7 cellular contexts compared by ENCODE assay signal in the genomic region with DNA sequence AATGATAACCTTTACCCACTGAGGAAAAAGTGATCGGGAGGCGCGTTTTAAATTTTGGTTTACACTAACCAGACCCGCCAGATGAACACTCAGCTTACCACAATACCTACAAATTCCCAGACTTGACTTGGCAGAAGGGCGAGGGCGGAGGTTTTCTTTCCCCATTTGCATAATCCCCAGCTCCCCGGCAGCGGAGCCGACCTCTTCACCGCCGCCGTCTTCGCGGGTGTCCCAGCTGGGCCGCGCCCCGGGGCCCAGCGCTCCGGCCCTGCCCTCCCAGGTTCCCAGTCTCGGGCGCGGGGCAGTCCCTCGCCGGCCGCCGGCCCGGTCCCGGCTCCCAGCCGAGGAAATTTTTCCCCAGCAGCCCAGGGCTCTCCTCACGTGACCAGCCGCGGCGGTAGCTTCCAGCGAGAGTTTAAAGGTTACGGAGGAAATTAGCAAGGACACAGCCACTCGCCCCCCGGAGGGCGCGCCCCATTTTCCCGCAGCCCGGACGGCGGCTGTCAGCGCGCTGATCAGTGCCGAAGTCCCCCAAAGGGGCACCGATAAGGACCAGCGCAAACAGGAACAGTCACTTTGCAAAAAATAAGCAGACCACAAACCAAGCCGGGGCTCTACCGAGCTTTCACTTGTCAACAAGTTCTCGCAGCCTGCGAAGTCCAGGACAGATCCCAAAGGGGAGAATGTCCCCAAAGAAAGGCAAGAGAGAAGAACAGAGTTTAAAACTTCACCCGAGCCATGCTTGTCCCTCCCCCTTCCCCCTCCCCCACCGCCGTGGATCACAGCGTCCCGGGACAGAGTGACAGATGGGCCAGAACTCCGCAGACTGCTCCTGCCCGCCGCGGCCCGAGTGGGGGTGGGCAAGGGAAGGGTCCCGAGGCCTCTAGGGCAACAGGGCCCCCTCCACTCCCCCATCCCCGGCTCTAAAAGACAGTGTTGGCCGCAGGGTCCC. TPM values are rescaled to one million over a fixed set of nuclear protein-coding genes. Genes with fewer than 3 reads are reported as not detected.
DNase-seq lines count a peak whose midpoint lies in the region; ATAC-seq, FAIRE-seq and TF ChIP-seq lines count a peak whose summit lies in the region.

No MANE protein-coding gene starts in this region.

- H3K79me1 ChIP-seq in mesenchymal stem cell (replicated peaks; ENCODE audit: low read length, poor library complexity, severe bottlenecking), result peaks cover 26% of the 10 kb centered on the region

- H2BK12ac ChIP-seq in mesenchymal stem cell (ENCODE audit: low read length in 2 of 2), result peak overlapping the region; percentile 0 to 49

- CTCF ChIA-PET in activated CD8-positive, alpha-beta T cell treated with anti-CD3 and anti-CD28 coated beads for 36 hours (lab: Charles Lee), result interaction anchor here (0.6 to 1.8 kb wide), 6 partner anchors 9 to 285 kb away, joined by 3 to 12 read pairs (median 3); no protein-coding TSS in a partner anchor

- H3K27me3 Mint-ChIP-seq in HFFc6 (ENCODE audit: insufficient read depth), result peaks cover 3% of the 10 kb centered on the region
- H3K27me3 Mint-ChIP-seq in activated CD8-positive, alpha-beta T cell treated with anti-CD3 and anti-CD28 coated beads for 36 hours, result peaks cover 5% of the 10 kb centered on the region

- peak overlapping the region; percentile 26 to 43 for H3K14ac ChIP-seq in mesenchymal stem cell (ENCODE audit: low read length in 2 of 2)

- WGBS in mesenchymal stem cell, result under 1% methylated on average over 63 of the region's 65 CpGs

- H3K27me3 ChIP-seq in mesenchymal stem cell (ENCODE audit: control insufficient read depth in 1 of 2, insufficient read depth in 1 of 2, low read length in 2 of 2), result no peaks in the 10 kb centered on the region

- peak overlapping the region; percentile 84 for H2AFZ ChIP-seq in mesenchymal stem cell (ENCODE audit: low read depth, low read length)

- H3K4me3 Mint-ChIP-seq in HFFc6, result peak overlapping the region; percentile 99
- H3K4me3 Mint-ChIP-seq in activated CD8-positive, alpha-beta T cell treated with anti-CD3 and anti-CD28 coated beads for 36 hours, result peak overlapping the region; percentile 83

- H4K91ac ChIP-seq in mesenchymal stem cell (ENCODE audit: low read length), result peak overlapping the region; percentile 91

- ATAC-seq in activated CD8-positive, alpha-beta T cell treated with anti-CD3 and anti-CD28 coated beads for 36 hours, result peak; percentile 21

- peak overlapping the region; percentile 83 to 92 for H3K4me3 ChIP-seq in mesenchymal stem cell (ENCODE audit: insufficient read depth in 1 of 2, low read depth in 1 of 2, low read length in 2 of 2)

- no peak overlapping the region for H2AK5ac ChIP-seq in mesenchymal stem cell (ENCODE audit: low read length, severe bottlenecking)

- DNase-seq in GM12891 (ENCODE audit: insufficient read length, low spot score) (no peak), HFFc6 (peak; percentile 42), NCI-H2171 treated with DMSO at 0.1 percent for 48 hours (lab: John Stamatoyannopoulos, UW) (peak; percentile 42), mesenchymal stem cell (peak; percentile 76)
- DNase-seq in activated CD8-positive, alpha-beta T cell treated with anti-CD3 and anti-CD28 coated beads for 36 hours, result peak; percentile 63
- peak; percentile 49 for DNase-seq in effector CD8-positive, alpha-beta T cell (lab: John Stamatoyannopoulos, UW)
- peak; percentile 13 to 29 for DNase-seq in stimulated activated CD8-positive, alpha-beta memory T cell treated with anti-CD3 and anti-CD28 coated beads, Interleukin-15, amount 100 ng/mL, for 4 hours (ENCODE audit: low read depth in 2 of 2)

- peak overlapping the region; percentile 26 to 96 for H3K18ac ChIP-seq in mesenchymal stem cell (ENCODE audit: low read depth in 1 of 2, low read length in 2 of 2)

- peak; percentile 85 for FAIRE-seq in GM12891 (lab: Jason Lieb, UNC)

- no peaks in the 10 kb centered on the region for H3K36me3 ChIP-seq in mesenchymal stem cell (ENCODE audit: control insufficient read depth in 1 of 2, insufficient read depth in 2 of 2, low read depth in 1 of 2, low read length in 2 of 2)

- peaks cover 13% of the 10 kb centered on the region for H3K4me1 ChIP-seq in mesenchymal stem cell (ENCODE audit: control insufficient read depth, insufficient read depth, low read depth, low read length)

- no peaks in the 10 kb centered on the region for H3K36me3 Mint-ChIP-seq in HFFc6 (ENCODE audit: low read depth)
- H3K36me3 Mint-ChIP-seq in activated CD8-positive, alpha-beta T cell treated with anti-CD3 and anti-CD28 coated beads for 36 hours (ENCODE audit: low read depth), result peaks cover 2% of the 10 kb centered on the region

- H2BK5ac ChIP-seq in mesenchymal stem cell (ENCODE audit: low read depth, low read length, poor library complexity, severe bottlenecking), result peak overlapping the region; percentile 69

- peak overlapping the region; percentile 80 for H4K8ac ChIP-seq in mesenchymal stem cell (ENCODE audit: low read length)

- TF ChIP-seq CTCF in HFFc6 (IDR thresholded peaks at IDR 0.05), result no peak
- no peak for TF ChIP-seq CTCF in activated CD8-positive, alpha-beta T cell treated with anti-CD3 and anti-CD28 coated beads for 36 hours (IDR thresholded peaks at IDR 0.05)

- TF ChIP-seq POLR2A in GM12891 (IDR thresholded peaks at IDR 0.05; ENCODE audit: low read depth, low read length), result no peak

- H2BK15ac ChIP-seq in mesenchymal stem cell (ENCODE audit: low read depth, poor library complexity, severe bottlenecking), result peak overlapping the region; percentile 87

- peak overlapping the region; percentile 46 for H3K27ac ChIP-seq in mesenchymal stem cell (ENCODE audit: low read length, poor library complexity, severe bottlenecking)

- POLR2A ChIA-PET in activated CD8-positive, alpha-beta T cell treated with anti-CD3 and anti-CD28 coated beads for 36 hours (lab: Charles Lee), result interaction anchor here (0.7 to 1.1 kb wide), 5 partner anchors 10 to 210 kb away, joined by 3 to 4 read pairs (median 3); partner anchors contain the start of gene SRBD1

- peak overlapping the region; percentile 95 for H2BK120ac ChIP-seq in mesenchymal stem cell (ENCODE audit: low read depth, low read length)

- intact Hi-C loops in activated CD8-positive, alpha-beta T cell treated with anti-CD3 and anti-CD28 coated beads for 36 hours (cut with micrococcal nuclease), result no loop called here

- peak overlapping the region; percentile 24 to 64 for H3K4ac ChIP-seq in mesenchymal stem cell (ENCODE audit: low read depth in 1 of 2, low read length in 2 of 2)

- peaks cover 32% of the 10 kb centered on the region for H3K4me1 Mint-ChIP-seq in HFFc6 (ENCODE audit: low read depth)
- H3K4me1 Mint-ChIP-seq in activated CD8-positive, alpha-beta T cell treated with anti-CD3 and anti-CD28 coated beads for 36 hours (ENCODE audit: low read depth), result peaks cover 17% of the 10 kb centered on the region

- peak overlapping the region in 1 of 2 experiments; percentile 65 for H3K23ac ChIP-seq in mesenchymal stem cell (ENCODE audit: low read length in 2 of 2)

- H3K4me2 ChIP-seq in mesenchymal stem cell (ENCODE audit: low read length, poor library complexity, severe bottlenecking), result peak overlapping the region; percentile 100

- no peaks in the 10 kb centered on the region for H3K9me3 ChIP-seq in mesenchymal stem cell (ENCODE audit: control insufficient read depth, low read length)

- peak overlapping the region; percentile 100 for H3K27ac Mint-ChIP-seq in HFFc6
- H3K27ac Mint-ChIP-seq in activated CD8-positive, alpha-beta T cell treated with anti-CD3 and anti-CD28 coated beads for 36 hours, result peak overlapping the region; percentile 85

- no peaks in the 10 kb centered on the region for H3K9me3 Mint-ChIP-seq in HFFc6
- H3K9me3 Mint-ChIP-seq in activated CD8-positive, alpha-beta T cell treated with anti-CD3 and anti-CD28 coated beads for 36 hours, result no peaks in the 10 kb centered on the region

- H3K9ac ChIP-seq in mesenchymal stem cell (ENCODE audit: low read length), result peak overlapping the region; percentile 95

TF ChIP-seq in GM12891, 5 proteins besides CTCF, POLR2A, EP300 and RAD21:
- peak; percentile 94; the same call in 1 of the 2 replicates for TF ChIP-seq POU2F2 (IDR thresholded peaks at IDR 0.05; ENCODE audit: low read depth, low read length)
- TF ChIP-seq POLR2AphosphoS5 (IDR thresholded peaks at IDR 0.05; ENCODE audit: low read depth, low read length), result no peak
- no peak for TF ChIP-seq SPI1 (IDR thresholded peaks at IDR 0.05; ENCODE audit: low read depth, low read length)
- TF ChIP-seq TAF1 (IDR thresholded peaks at IDR 0.05; ENCODE audit: low read depth, low read length), result 0 out of 2 replicates have a peak, but pooled peaks have one; percentile 44
- TF ChIP-seq PAX5 (IDR thresholded peaks at IDR 0.05; ENCODE audit: insufficient read depth, low read length, severe bottlenecking), result no peak

RNA-seq across cellular contexts. Expression of gene PRKCE, which starts 1.3 kb away (rescaled TPM):
- polyA plus RNA-seq in GM12891 (2012; ENCODE audit: low read depth, missing spikeins), result 9.4 TPM
- 10 to 100 TPM; 10.8 to 13.7 (median 12.0) TPM for total RNA-seq in HFFc6 (2021; fragmentation: NEBNext Ultra II Directional; extraction: Animal tissue kit (Norgen Biotek cat#: 25700))
- total RNA-seq in activated CD8-positive, alpha-beta T cell treated with anti-CD3 and anti-CD28 coated beads for 36 hours, result 10 to 100 TPM; 11.5 to 11.9 TPM
- 10.6 TPM for polyA plus RNA-seq in mesenchymal stem cell (2013, experiment 1 of 2)
- polyA plus RNA-seq in mesenchymal stem cell (2013, experiment 2 of 2), result 11.5 TPM

RNA-seq across cellular contexts. Expression of gene SRBD1, which starts 39.1 kb away (rescaled TPM):
- polyA plus RNA-seq in GM12891 (2012; ENCODE audit: low read depth, missing spikeins), result 10.8 TPM
- 10 to 100 TPM in 5 of 6 experiments, 1 to 10 TPM in 1; 9.5 to 13.6 (median 12.4) TPM for total RNA-seq in HFFc6 (2021; fragmentation: NEBNext Ultra II Directional; extraction: Animal tissue kit (Norgen Biotek cat#: 25700))
- total RNA-seq in activated CD8-positive, alpha-beta T cell treated with anti-CD3 and anti-CD28 coated beads for 36 hours, result 10 to 100 TPM; 14.8 to 21.7 TPM
- polyA plus RNA-seq in mesenchymal stem cell (2013, experiment 1 of 2), result 7.5 TPM
- 7.7 TPM for polyA plus RNA-seq in mesenchymal stem cell (2013, experiment 2 of 2)
